In genomic region chr22:46815559-46815895, GRCh38 we compare ENCODE assay signal across 15 cellular contexts. TPM values are rescaled to one million over a fixed set of nuclear protein-coding genes. Genes with fewer than 3 reads are reported as not detected.
DNase-seq lines count a peak whose midpoint lies in the region; TF ChIP-seq lines count a peak whose summit lies in the region.
"Had no signal": no experiment of that assay in that cellular context is flagged by ENCODE, and none has a peak within 500 bp of the region (broad histone marks: within the 10 kb centered on the region; RNA-seq: fewer than 3 reads in every experiment).

No MANE protein-coding gene starts in this region.

- peaks cover 0 to 5% (median 0%) of the 10 kb centered on the region in 3 donors for H3K36me3 ChIP-seq in Peyer's patch
- peaks cover 4% of the 10 kb centered on the region for H3K36me3 ChIP-seq in endodermal cell (ENCODE audit: control insufficient read depth, insufficient read depth, low read length)
- H3K36me3 ChIP-seq in osteoblast (ENCODE audit: insufficient read depth, low read length) = no peaks in the 10 kb centered on the region
- H3K36me3 ChIP-seq in ovary = no peaks in the 10 kb centered on the region

- no peak overlapping the region for H3K4me2 ChIP-seq in osteoblast (ENCODE audit: insufficient read depth, low read length)

- no peaks in the 10 kb centered on the region for H3K9me3 ChIP-seq in Peyer's patch
- no peaks in the 10 kb centered on the region for H3K9me3 ChIP-seq in endodermal cell (ENCODE audit: control insufficient read depth, low read length)
- H3K9me3 ChIP-seq in osteoblast (ENCODE audit: low read depth, low read length) = no peaks in the 10 kb centered on the region
- no peaks in the 10 kb centered on the region for H3K9me3 ChIP-seq in ovary

- peaks cover 0 to 19% (median 3%) of the 10 kb centered on the region in 4 donors for H3K4me1 ChIP-seq in Peyer's patch
- no peaks in the 10 kb centered on the region for H3K4me1 ChIP-seq in endodermal cell (ENCODE audit: control insufficient read depth, insufficient read depth, low read length)
- H3K4me1 ChIP-seq in osteoblast (ENCODE audit: insufficient read depth, low read length) = peaks cover 14% of the 10 kb centered on the region
- H3K4me1 ChIP-seq in ovary (ENCODE audit: insufficient read depth) = no peaks in the 10 kb centered on the region

- H3K4me3 ChIP-seq in Peyer's patch (peak overlapping the region in 2 of 4 donors; percentile 2 to 29), endodermal cell (ENCODE audit: low read length) (no peak overlapping the region), osteoblast (ENCODE audit: insufficient read depth, low read length) (no peak overlapping the region), ovary (no peak overlapping the region)
- H3K4me3 ChIP-seq: BLaER1, coronary artery had no signal

- peaks cover 60% of the 10 kb centered on the region for H3K79me2 ChIP-seq in osteoblast (ENCODE audit: insufficient read depth, low read length)

- WGBS in endodermal cell (ENCODE audit: insufficient coverage in 1 of 2, insufficient read length in 1 of 2), 2 experiments = 91 to 95% methylated on average over 2 to 5 of the region's 5 CpGs
- WGBS in ovary, 3 donors = 88 to 94% (median 90%) methylated on average over 5 of the region's 5 CpGs

- H3K4me3 Mint-ChIP-seq in endodermal cell = no peak overlapping the region

- no peak overlapping the region for H3K9ac ChIP-seq in endodermal cell (ENCODE audit: extremely low read depth, low read length, poor library complexity, severe bottlenecking)
- H3K9ac ChIP-seq: BLaER1 had no signal

- H3K27me3 ChIP-seq in Peyer's patch = no peaks in the 10 kb centered on the region
- H3K27me3 ChIP-seq in endodermal cell (ENCODE audit: control insufficient read depth, insufficient read depth, low read length, poor library complexity, severe bottlenecking) = no peaks in the 10 kb centered on the region
- no peaks in the 10 kb centered on the region for H3K27me3 ChIP-seq in osteoblast (ENCODE audit: insufficient read depth, low read length)
- H3K27me3 ChIP-seq in ovary = no peaks in the 10 kb centered on the region
- H3K27me3 ChIP-seq: BLaER1 had no signal

- intact Hi-C loops in ovary (cut with DNase I) = no loop called here

- no peaks in the 10 kb centered on the region for H3K27me3 Mint-ChIP-seq in endodermal cell (ENCODE audit: insufficient read depth)

- H2AFZ ChIP-seq in osteoblast (ENCODE audit: low read length) = no peak overlapping the region

- TF ChIP-seq EP300 in ovary (IDR thresholded peaks at IDR 0.05) = no peak

- peak overlapping the region; percentile 12 for H3K27ac Mint-ChIP-seq in endodermal cell

- TF ChIP-seq POLR2A in Peyer's patch (IDR thresholded peaks at IDR 0.05) = no peak
- no peak for TF ChIP-seq POLR2A in ovary (IDR thresholded peaks at IDR 0.05)

- H3K27ac ChIP-seq in C4-2B (peak overlapping the region; percentile 24; the same call in 1 of the 2 replicates), Peyer's patch (peak overlapping the region in 3 of 4 donors; percentile 55 to 90 (median 82)), endodermal cell (ENCODE audit: low read depth, low read length) (no peak overlapping the region), osteoblast (ENCODE audit: low read depth, low read length) (peak overlapping the region; percentile 53), ovary (no peak overlapping the region)
- H3K27ac ChIP-seq: BLaER1 had no signal

- no peak for DNase-seq in Peyer's patch
- no peak for DNase-seq in endodermal cell
- no peak for DNase-seq in osteoblast (ENCODE audit: insufficient read length, low spot score, missing footprints)
- DNase-seq in SW480 (ENCODE audit: low spot score) = no peak
- DNase-seq in DMS153 treated with DMSO at 0.1 percent for 48 hours (lab: John Stamatoyannopoulos, UW; ENCODE audit: unreplicated experiment) = no peak
- DNase-seq in ovary = no peak
- DNase-seq in cerebellum (ENCODE audit: low spot score) = no peak
- DNase-seq: activated CD4-positive, alpha-beta T cell treated with anti-CD3 and anti-CD28 coated beads for 4 hours; DMS79 treated with DMSO at 0.1 percent for 48 hours; KG1; SHP77; stimulated activated naive CD8-positive, alpha-beta T cell treated with anti-CD3 and anti-CD28 coated beads, Interleukin-15, Interleukin-2, amounts not matched to agents 100 U/mL and 50 U/mL, for 24 hours had no signal

- H3K9me3 Mint-ChIP-seq in endodermal cell = no peaks in the 10 kb centered on the region

- peaks cover 10% of the 10 kb centered on the region for H3K4me1 Mint-ChIP-seq in endodermal cell

- peaks cover 20% of the 10 kb centered on the region for H3K36me3 Mint-ChIP-seq in endodermal cell (ENCODE audit: low read depth)

- no peak for TF ChIP-seq CTCF in C4-2B (conservative IDR thresholded peaks at IDR 0.05)
- TF ChIP-seq CTCF in Peyer's patch (IDR thresholded peaks at IDR 0.05) = no peak
- TF ChIP-seq CTCF in endodermal cell (conservative IDR thresholded peaks at IDR 0.05) = no peak
- TF ChIP-seq CTCF in osteoblast (IDR thresholded peaks at IDR 0.05; ENCODE audit: extremely low read depth, low read depth, low read length) = no peak
- no peak for TF ChIP-seq CTCF in ovary (IDR thresholded peaks at IDR 0.05)

- H4K20me1 ChIP-seq in osteoblast (ENCODE audit: insufficient read depth, low read length) = peaks cover 23% of the 10 kb centered on the region

RNA-seq across cellular contexts. Expression of gene TBC1D22A, which starts 53.1 kb away (rescaled TPM):
- 10 to 100 TPM; 42.6 to 70.4 (median 55.1) TPM for total RNA-seq in Peyer's patch
- total RNA-seq in endodermal cell = 10 to 100 TPM; 21.0 to 27.9 TPM
- polyA plus RNA-seq in endodermal cell (2013, experiment 1 of 2) = 11.4 TPM
- 11.7 TPM for polyA plus RNA-seq in endodermal cell (2013, experiment 2 of 2)
- total RNA-seq in osteoblast = 17.7 and 18.9 TPM in 2 replicates
- 10 to 100 TPM; 12.5 to 25.6 (median 19.1) TPM for total RNA-seq in ovary
- polyA plus RNA-seq in ovary = 10 to 100 TPM; 13.2 to 14.8 TPM
- 8.2 TPM for total RNA-seq in cerebellum

Comparison
In these comparisons a context has a peak if more than half of its experiments do, and no peak if none do; other contexts are left out.
1. H3K27ac ChIP-seq: peak in C4-2B (single experiment), Peyer's patch (3 of 4) and osteoblast (single experiment); none in endodermal cell (single experiment) and ovary (0 of 2).